In the genomic region with DNA sequence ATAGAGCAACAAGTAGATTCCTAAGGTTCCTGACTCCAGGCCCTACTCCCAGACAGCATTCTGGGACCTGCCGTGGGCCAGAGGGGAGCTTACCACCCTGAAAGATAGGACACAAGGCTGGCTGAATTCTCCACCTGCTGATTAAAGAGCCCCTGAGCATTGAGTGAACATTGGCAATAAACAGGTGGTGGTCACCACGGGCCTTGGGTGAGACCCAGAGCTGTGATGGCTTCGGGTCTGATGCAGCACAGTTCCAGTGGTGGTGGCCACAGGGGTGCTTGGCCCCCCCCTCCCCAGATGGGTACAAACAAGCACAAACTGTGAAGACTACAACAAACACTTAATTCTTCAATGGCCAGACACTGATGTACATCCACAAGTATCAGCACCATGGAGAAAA, we compare ENCODE assay signal across 40 cellular contexts.
"Had no signal": no experiment of that assay in that cellular context is flagged by ENCODE, and none has a peak within 500 bp of the region (broad histone marks: within the 10 kb centered on the region; RNA-seq: fewer than 3 reads in every experiment).

No MANE protein-coding gene starts in this region.

- DNase-seq: activated effector memory CD4-positive, alpha-beta T cell treated with anti-CD3 and anti-CD28 coated beads, Interleukin-2, amount 50 U/mL, for 16 hours; activated effector memory CD4-positive, alpha-beta T cell treated with Interleukin-2 at 50 U/mL for 16 hours; activated gamma-delta T cell; activated gamma-delta T cell treated with Interleukin-2 at 50 U/mL for 16 hours; activated naive CD4-positive, alpha-beta T cell; activated naive CD4-positive, alpha-beta T cell treated with anti-CD3 and anti-CD28 coated beads for 36 hours; activated naive CD4-positive, alpha-beta T cell treated with anti-CD3 and anti-CD28 coated beads, Interleukin-2, amount 10 ng/mL, durations not matched to agents 7 days and 5 days; activated naive CD4-positive, alpha-beta T cell treated with anti-CD3 and anti-CD28 coated beads, Interleukin-2, amount 50 U/mL, for 16 hours; activated naive CD4-positive, alpha-beta T cell treated with Interleukin-2 at 50 U/mL for 16 hours; activated naive CD8-positive, alpha-beta T cell treated with anti-CD3 and anti-CD28 coated beads for 36 hours; activated naive CD8-positive, alpha-beta T cell treated with anti-CD3 and anti-CD28 coated beads, Interleukin-2, amount 10 ng/mL, durations not matched to agents 7 days and 5 days; activated naive CD8-positive, alpha-beta T cell treated with anti-CD3 and anti-CD28 coated beads, Interleukin-2, amount 50 U/mL, for 24 hours; activated T-cell treated with anti-CD3 and anti-CD28 coated beads, Interleukin-2, amount 50 U/mL, for 1 hour; activated T-cell treated with anti-CD3 and anti-CD28 coated beads, Interleukin-2, amount 50 U/mL, for 24 hours; activated T-cell treated with anti-CD3 and anti-CD28 coated beads, Interleukin-2, amount 50 U/mL, for 4 hours; activated T-cell treated with anti-CD3 and anti-CD28 coated beads, Interleukin-2, amount 50 U/mL, for 48 hours; activated T-cell treated with anti-CD3 and anti-CD28 coated beads, Interleukin-2, amount 50 U/mL, for 72 hours; adrenal gland; amniotic stem cell; amygdala; anterior cingulate cortex; aorta; body of pancreas; brain microvascular endothelial cell; caudate nucleus; central memory CD4-positive, alpha-beta T cell; cerebellar nuclear complex had no signal

- H3K36me3 ChIP-seq: adrenal gland, ascending aorta, brain microvascular endothelial cell, breast epithelium, cardiac muscle cell had no signal

- ATAC-seq: activated naive CD4-positive, alpha-beta T cell treated with anti-CD3 and anti-CD28 coated beads, Interleukin-2, amount 50 U/mL, for 72 hours; activated naive CD8-positive, alpha-beta T cell treated with anti-CD3 and anti-CD28 coated beads, Interleukin-2, amount 50 U/mL, for 24 hours; activated T-cell treated with anti-CD3 and anti-CD28 coated beads, Interleukin-2, amount 50 U/mL, for 4 hours; activated T-cell treated with anti-CD3 and anti-CD28 coated beads, Interleukin-2, amount 50 U/mL, for 72 hours; activated T-helper 17 cell treated with anti-CD3 and anti-CD28 coated beads, Interleukin-2, amount 50 U/mL, for 72 hours; body of pancreas had no signal

- H3K4me1 ChIP-seq: adrenal gland, ascending aorta, body of pancreas, breast epithelium had no signal

- H3K36me3 Mint-ChIP-seq: activated naive CD4-positive, alpha-beta T cell treated with anti-CD3 and anti-CD28 coated beads, Interleukin-2, amount 10 ng/mL, durations not matched to agents 7 days and 5 days; activated naive CD4-positive, alpha-beta T cell treated with anti-CD3 and anti-CD28 coated beads, Interleukin-2, amount 50 U/mL, for 24 hours; activated naive CD4-positive, alpha-beta T cell treated with anti-CD3 and anti-CD28 coated beads, Interleukin-2, amount 50 U/mL, for 72 hours; activated naive CD8-positive, alpha-beta T cell; activated naive CD8-positive, alpha-beta T cell treated with anti-CD3 and anti-CD28 coated beads for 36 hours; activated naive CD8-positive, alpha-beta T cell treated with anti-CD3 and anti-CD28 coated beads, Interleukin-2, amount 10 ng/mL, durations not matched to agents 7 days and 5 days; brain had no signal

- FAIRE-seq: astrocyte, bronchial epithelial cell had no signal

- H3K27ac Mint-ChIP-seq: activated naive CD4-positive, alpha-beta T cell treated with anti-CD3 and anti-CD28 coated beads for 36 hours; activated naive CD4-positive, alpha-beta T cell treated with anti-CD3 and anti-CD28 coated beads, Interleukin-2, amount 10 ng/mL, durations not matched to agents 7 days and 5 days; activated naive CD4-positive, alpha-beta T cell treated with anti-CD3 and anti-CD28 coated beads, Interleukin-2, amount 50 U/mL, for 24 hours; activated naive CD4-positive, alpha-beta T cell treated with anti-CD3 and anti-CD28 coated beads, Interleukin-2, amount 50 U/mL, for 72 hours; activated naive CD8-positive, alpha-beta T cell; activated naive CD8-positive, alpha-beta T cell treated with anti-CD3 and anti-CD28 coated beads for 36 hours; activated naive CD8-positive, alpha-beta T cell treated with anti-CD3 and anti-CD28 coated beads, Interleukin-2, amount 10 ng/mL, durations not matched to agents 7 days and 5 days; activated naive CD8-positive, alpha-beta T cell treated with anti-CD3 and anti-CD28 coated beads, Interleukin-2, amount 50 U/mL, for 24 hours; activated T-cell treated with anti-CD3 and anti-CD28 coated beads, Interleukin-2, amount 50 U/mL, for 24 hours; activated T-cell treated with anti-CD3 and anti-CD28 coated beads, Interleukin-2, amount 50 U/mL, for 72 hours; activated T-helper 1 cell treated with anti-CD3 and anti-CD28 coated beads, Interleukin-12 subunit alpha, Interleukin-12 subunit beta, Interleukin-2, Interleukin-4 antibody, amounts not matched to agents 30 ng/mL and 10 ng/mL and 1 ng/mL, durations not matched to agents 14 hours and 24 hours and 36 hours; activated T-helper 17 cell treated with anti-CD3 and anti-CD28 coated beads, Interleukin-2, amount 50 U/mL, for 72 hours; activated T-helper 2 cell treated with anti-CD3 and anti-CD28 coated beads, Interferon-gamma antibody, Interleukin-2, Interleukin-4, amounts not matched to agents 10 μg/mL and 5 μg/mL and 100 μg/mL, durations not matched to agents 14 hours and 24 hours and 36 hours; brain had no signal

- H3K27ac ChIP-seq: adrenal gland, body of pancreas, brain microvascular endothelial cell, breast epithelium, cardiac muscle cell had no signal

- H3K9me3 Mint-ChIP-seq: activated naive CD4-positive, alpha-beta T cell treated with anti-CD3 and anti-CD28 coated beads, Interleukin-2, amount 50 U/mL, for 24 hours; activated naive CD8-positive, alpha-beta T cell treated with anti-CD3 and anti-CD28 coated beads for 36 hours; activated T-cell treated with anti-CD3 and anti-CD28 coated beads, Interleukin-2, amount 50 U/mL, for 24 hours; activated T-helper 1 cell treated with anti-CD3 and anti-CD28 coated beads, Interleukin-12 subunit alpha, Interleukin-12 subunit beta, Interleukin-2, Interleukin-4 antibody, amounts not matched to agents 30 ng/mL and 10 ng/mL and 1 ng/mL, durations not matched to agents 14 hours and 24 hours and 36 hours had no signal

- H3K4me1 Mint-ChIP-seq: activated naive CD4-positive, alpha-beta T cell treated with anti-CD3 and anti-CD28 coated beads, Interleukin-2, amount 10 ng/mL, durations not matched to agents 7 days and 5 days; activated naive CD4-positive, alpha-beta T cell treated with anti-CD3 and anti-CD28 coated beads, Interleukin-2, amount 50 U/mL, for 24 hours; activated naive CD8-positive, alpha-beta T cell treated with anti-CD3 and anti-CD28 coated beads for 36 hours; activated naive CD8-positive, alpha-beta T cell treated with anti-CD3 and anti-CD28 coated beads, Interleukin-2, amount 10 ng/mL, durations not matched to agents 7 days and 5 days; activated naive CD8-positive, alpha-beta T cell treated with anti-CD3 and anti-CD28 coated beads, Interleukin-2, amount 50 U/mL, for 24 hours; activated T-helper 17 cell treated with anti-CD3 and anti-CD28 coated beads, Interleukin-2, amount 50 U/mL, for 72 hours; brain; central memory CD8-positive, alpha-beta T cell had no signal

- H3K4me3 Mint-ChIP-seq: activated naive CD4-positive, alpha-beta T cell treated with anti-CD3 and anti-CD28 coated beads for 36 hours; activated naive CD4-positive, alpha-beta T cell treated with anti-CD3 and anti-CD28 coated beads, Interleukin-2, amount 10 ng/mL, durations not matched to agents 7 days and 5 days; activated naive CD4-positive, alpha-beta T cell treated with anti-CD3 and anti-CD28 coated beads, Interleukin-2, amount 50 U/mL, for 24 hours; activated naive CD8-positive, alpha-beta T cell; activated naive CD8-positive, alpha-beta T cell treated with anti-CD3 and anti-CD28 coated beads for 36 hours; activated naive CD8-positive, alpha-beta T cell treated with anti-CD3 and anti-CD28 coated beads, Interleukin-2, amount 10 ng/mL, durations not matched to agents 7 days and 5 days; activated naive CD8-positive, alpha-beta T cell treated with anti-CD3 and anti-CD28 coated beads, Interleukin-2, amount 50 U/mL, for 24 hours; activated T-cell treated with anti-CD3 and anti-CD28 coated beads, Interleukin-2, amount 50 U/mL, for 24 hours; activated T-cell treated with anti-CD3 and anti-CD28 coated beads, Interleukin-2, amount 50 U/mL, for 4 hours; activated T-cell treated with anti-CD3 and anti-CD28 coated beads, Interleukin-2, amount 50 U/mL, for 72 hours; activated T-helper 1 cell treated with anti-CD3 and anti-CD28 coated beads, Interleukin-12 subunit alpha, Interleukin-12 subunit beta, Interleukin-2, Interleukin-4 antibody, amounts not matched to agents 30 ng/mL and 10 ng/mL and 1 ng/mL, durations not matched to agents 14 hours and 24 hours and 36 hours; activated T-helper 17 cell treated with anti-CD3 and anti-CD28 coated beads, Interleukin-2, amount 50 U/mL, for 72 hours; brain; central memory CD8-positive, alpha-beta T cell had no signal

- H3K9me3 ChIP-seq: adrenal gland, ascending aorta, body of pancreas, breast epithelium had no signal

- H3K27me3 Mint-ChIP-seq: activated naive CD4-positive, alpha-beta T cell treated with anti-CD3 and anti-CD28 coated beads, Interleukin-2, amount 10 ng/mL, durations not matched to agents 7 days and 5 days; activated naive CD4-positive, alpha-beta T cell treated with anti-CD3 and anti-CD28 coated beads, Interleukin-2, amount 50 U/mL, for 24 hours; activated naive CD8-positive, alpha-beta T cell; activated naive CD8-positive, alpha-beta T cell treated with anti-CD3 and anti-CD28 coated beads for 36 hours; activated naive CD8-positive, alpha-beta T cell treated with anti-CD3 and anti-CD28 coated beads, Interleukin-2, amount 10 ng/mL, durations not matched to agents 7 days and 5 days; activated naive CD8-positive, alpha-beta T cell treated with anti-CD3 and anti-CD28 coated beads, Interleukin-2, amount 50 U/mL, for 24 hours; activated T-cell treated with anti-CD3 and anti-CD28 coated beads, Interleukin-2, amount 50 U/mL, for 24 hours; activated T-helper 17 cell treated with anti-CD3 and anti-CD28 coated beads, Interleukin-2, amount 50 U/mL, for 72 hours; brain; central memory CD8-positive, alpha-beta T cell had no signal

- H3K4me3 ChIP-seq: adrenal gland, ascending aorta, body of pancreas, breast epithelium, cardiac muscle cell had no signal
